13 cellular contexts compared by ENCODE assay signal in genomic region chr10:36538945-36539586, GRCh38.
A peak's percentile ranks its signal among the peaks of the same experiment; 100 is the strongest.
DNase-seq lines count a peak whose midpoint lies in the region; ATAC-seq, FAIRE-seq and TF ChIP-seq lines count a peak whose summit lies in the region.
"Had no signal": no experiment of that assay in that cellular context is flagged by ENCODE, and none has a peak within 500 bp of the region (broad histone marks: within the 10 kb centered on the region; RNA-seq: fewer than 3 reads in every experiment).

No MANE protein-coding gene starts in this region.

- FAIRE-seq in bronchial epithelial cell (lab: Jason Lieb, UNC) (no peak), GM12891 (lab: Jason Lieb, UNC) (no peak)

- DNase-seq in KG1 (lab: John Stamatoyannopoulos, UW) (peak; percentile 3), bronchial epithelial cell (ENCODE audit: low read depth) (peak; percentile 82), lower lobe of right lung (no peak), NCI-H2171 (lab: John Stamatoyannopoulos, UW) (no peak), GM12891 (ENCODE audit: insufficient read length, low spot score) (no peak)
- DNase-seq in activated CD8-positive, alpha-beta T cell treated with anti-CD3 and anti-CD28 coated beads, Interleukin-2, amount 10 ng/mL, durations not matched to agents 7 days and 5 days = no peak
- DNase-seq in naive thymus-derived CD8-positive, alpha-beta T cell = no peak
- DNase-seq: DMS79 treated with DMSO at 0.1 percent for 48 hours, H9, nephron progenitor cell had no signal

- peak overlapping the region; percentile 21 to 70 (median 52); a peak in 18 of 22 replicates for H3K4me2 ChIP-seq in BLaER1 treated with 17β-estradiol and CSF1 and Interleukin-3, amounts not matched to agents 10 nM and 100 nM

- H3K4me1 Mint-ChIP-seq in activated CD8-positive, alpha-beta T cell treated with anti-CD3 and anti-CD28 coated beads, Interleukin-2, amount 10 ng/mL, durations not matched to agents 7 days and 5 days (ENCODE audit: low read depth) = no peaks in the 10 kb centered on the region
- peaks cover 0 to 19% (median 0%) of the 10 kb centered on the region in 4 donors for H3K4me1 Mint-ChIP-seq in naive thymus-derived CD8-positive, alpha-beta T cell
- H3K4me1 Mint-ChIP-seq: nephron progenitor cell had no signal

- no peaks in the 10 kb centered on the region for H3K27me3 ChIP-seq in BLaER1 treated with 17β-estradiol and CSF1 and Interleukin-3, amounts not matched to agents 10 nM and 100 nM
- H3K27me3 ChIP-seq in bronchial epithelial cell (ENCODE audit: control insufficient read depth, insufficient read depth, low read length) (no peaks in the 10 kb centered on the region), lower lobe of right lung (ENCODE audit: low read depth) (no peaks in the 10 kb centered on the region)
- H3K27me3 ChIP-seq: heart left ventricle, uterus had no signal

- no peak for TF ChIP-seq POLR2A in GM12891 (IDR thresholded peaks at IDR 0.05; ENCODE audit: low read depth, low read length)

- no peak overlapping the region for H3K27ac Mint-ChIP-seq in activated CD8-positive, alpha-beta T cell treated with anti-CD3 and anti-CD28 coated beads, Interleukin-2, amount 10 ng/mL, durations not matched to agents 7 days and 5 days
- H3K27ac Mint-ChIP-seq in naive thymus-derived CD8-positive, alpha-beta T cell = no peak overlapping the region
- H3K27ac Mint-ChIP-seq: H9 had no signal

- H3K4me3 Mint-ChIP-seq in activated CD8-positive, alpha-beta T cell treated with anti-CD3 and anti-CD28 coated beads, Interleukin-2, amount 10 ng/mL, durations not matched to agents 7 days and 5 days = no peak overlapping the region
- H3K4me3 Mint-ChIP-seq in naive thymus-derived CD8-positive, alpha-beta T cell = no peak overlapping the region
- H3K4me3 Mint-ChIP-seq: H9, nephron progenitor cell had no signal

- no peak overlapping the region for H3K4me3 ChIP-seq in BLaER1 treated with 17β-estradiol and CSF1 and Interleukin-3, amounts not matched to agents 10 nM and 100 nM
- no peak overlapping the region for H3K4me3 ChIP-seq in bronchial epithelial cell (ENCODE audit: low read depth, low read length)
- H3K4me3 ChIP-seq in lower lobe of right lung = no peak overlapping the region
- H3K4me3 ChIP-seq: heart left ventricle, uterus had no signal

- peaks cover 18 to 59% (median 38%) of the 10 kb centered on the region in 10 experiments for H3K4me1 ChIP-seq in BLaER1 treated with 17β-estradiol and CSF1 and Interleukin-3, amounts not matched to agents 10 nM and 100 nM
- H3K4me1 ChIP-seq in lower lobe of right lung = peaks cover 3% of the 10 kb centered on the region
- H3K4me1 ChIP-seq: uterus had no signal

- H3K36me3 ChIP-seq in BLaER1 treated with 17β-estradiol and CSF1 and Interleukin-3, amounts not matched to agents 10 nM and 100 nM = no peaks in the 10 kb centered on the region
- H3K36me3 ChIP-seq in bronchial epithelial cell (ENCODE audit: control insufficient read depth, insufficient read depth, low read length) (no peaks in the 10 kb centered on the region), lower lobe of right lung (no peaks in the 10 kb centered on the region)
- H3K36me3 ChIP-seq: heart left ventricle, uterus had no signal

- intact Hi-C loops in lower lobe of right lung (cut with DNase I) = no loop called here

- H3K9me3 ChIP-seq in BLaER1 treated with 17β-estradiol and CSF1 and Interleukin-3, amounts not matched to agents 10 nM and 100 nM (replicated peaks in 1 of 11) = peaks cover 0 to 8% (median 0%) of the 10 kb centered on the region in 11 experiments; a peak in 1 of 22 replicates
- H3K9me3 ChIP-seq in lower lobe of right lung = no peaks in the 10 kb centered on the region
- H3K9me3 ChIP-seq: heart left ventricle, uterus had no signal

- H3K9ac ChIP-seq in BLaER1 treated with 17β-estradiol and CSF1 and Interleukin-3, amounts not matched to agents 10 nM and 100 nM = peak overlapping the region in 5 of 11 experiments; percentile 8 to 50 (median 28); a peak in 6 of 22 replicates

- H3K27me3 Mint-ChIP-seq in activated CD8-positive, alpha-beta T cell treated with anti-CD3 and anti-CD28 coated beads, Interleukin-2, amount 10 ng/mL, durations not matched to agents 7 days and 5 days (ENCODE audit: low read depth) = no peaks in the 10 kb centered on the region
- no peaks in the 10 kb centered on the region for H3K27me3 Mint-ChIP-seq in naive thymus-derived CD8-positive, alpha-beta T cell

- H3K9me3 Mint-ChIP-seq in activated CD8-positive, alpha-beta T cell treated with anti-CD3 and anti-CD28 coated beads, Interleukin-2, amount 10 ng/mL, durations not matched to agents 7 days and 5 days (ENCODE audit: insufficient read depth) = peaks cover 8% of the 10 kb centered on the region
- H3K9me3 Mint-ChIP-seq in naive thymus-derived CD8-positive, alpha-beta T cell = peaks cover 2 to 17% (median 6%) of the 10 kb centered on the region in 9 donors
- H3K9me3 Mint-ChIP-seq: H9, nephron progenitor cell had no signal

- CTCF ChIA-PET in activated CD8-positive, alpha-beta T cell treated with anti-CD3 and anti-CD28 coated beads, Interleukin-2, amount 10 ng/mL, durations not matched to agents 7 days and 5 days (lab: Charles Lee) = no interaction called here

- peak overlapping the region in 9 of 11 experiments; percentile 6 to 80 (median 64); a peak in 17 of 22 replicates for H3K27ac ChIP-seq in BLaER1 treated with 17β-estradiol and CSF1 and Interleukin-3, amounts not matched to agents 10 nM and 100 nM
- H3K27ac ChIP-seq in lower lobe of right lung = no peak overlapping the region
- H3K27ac ChIP-seq: heart left ventricle, uterus had no signal

- TF ChIP-seq CTCF in bronchial epithelial cell (IDR thresholded peaks at IDR 0.05; ENCODE audit: insufficient read depth, low read length, severe bottlenecking) (no peak), lower lobe of right lung (IDR thresholded peaks at IDR 0.05) (peak; percentile 10)

- POLR2A ChIA-PET in activated CD8-positive, alpha-beta T cell treated with anti-CD3 and anti-CD28 coated beads, Interleukin-2, amount 10 ng/mL, durations not matched to agents 7 days and 5 days (lab: Charles Lee) = no interaction called here
- POLR2A ChIA-PET in naive thymus-derived CD8-positive, alpha-beta T cell (lab: Charles Lee) = no interaction called here

- no peaks in the 10 kb centered on the region for H3K36me3 Mint-ChIP-seq in activated CD8-positive, alpha-beta T cell treated with anti-CD3 and anti-CD28 coated beads, Interleukin-2, amount 10 ng/mL, durations not matched to agents 7 days and 5 days (ENCODE audit: low read depth)
- no peaks in the 10 kb centered on the region for H3K36me3 Mint-ChIP-seq in naive thymus-derived CD8-positive, alpha-beta T cell

- no peak for ATAC-seq in lower lobe of right lung
- no peak for ATAC-seq in activated CD8-positive, alpha-beta T cell treated with anti-CD3 and anti-CD28 coated beads, Interleukin-2, amount 10 ng/mL, durations not matched to agents 7 days and 5 days
- ATAC-seq in naive thymus-derived CD8-positive, alpha-beta T cell = no peak

- H4K20me1 ChIP-seq in BLaER1 treated with 17β-estradiol and CSF1 and Interleukin-3, amounts not matched to agents 10 nM and 100 nM = no peaks in the 10 kb centered on the region

TF ChIP-seq in GM12891, 5 proteins besides CTCF, POLR2A, EP300 and RAD21:
- TF ChIP-seq PAX5 (IDR thresholded peaks at IDR 0.05; ENCODE audit: insufficient read depth, low read length, severe bottlenecking) (no peak), POLR2AphosphoS5 (IDR thresholded peaks at IDR 0.05; ENCODE audit: low read depth, low read length) (no peak), POU2F2 (IDR thresholded peaks at IDR 0.05; ENCODE audit: low read depth, low read length) (no peak), TAF1 (IDR thresholded peaks at IDR 0.05; ENCODE audit: low read depth, low read length) (no peak), SPI1 (IDR thresholded peaks at IDR 0.05; ENCODE audit: low read depth, low read length) (no peak)

Comparison
In these comparisons a context has a peak if more than half of its experiments do, and no peak if none do; other contexts are left out.
1. DNase-seq: peak in KG1 (single experiment) and bronchial epithelial cell (single experiment); none in lower lobe of right lung (single experiment), activated CD8-positive, alpha-beta T cell treated with anti-CD3 and anti-CD28 coated beads, Interleukin-2, amount 10 ng/mL, durations not matched to agents 7 days and 5 days (single experiment), naive thymus-derived CD8-positive, alpha-beta T cell (0 of 10), NCI-H2171 (single experiment) and GM12891 (single experiment).